ENCODE assay signal across 8 cellular contexts in genomic region chr1:1013105-1013921, GRCh38. TPM values are rescaled to one million over a fixed set of nuclear protein-coding genes. Genes with fewer than 3 reads are reported as not detected.
A peak's percentile ranks its signal among the peaks of the same experiment; 100 is the strongest.
DNase-seq lines count a peak whose midpoint lies in the region; ATAC-seq and TF ChIP-seq lines count a peak whose summit lies in the region.

Gene ISG15 (plus strand): TSS chr1:1013497. CDS start chr1:1013574, 77 bp downstream.

- no peak for TF ChIP-seq EP300 in gastroesophageal sphincter (IDR thresholded peaks at IDR 0.05)

- ATAC-seq in GM21381 (IDR thresholded peaks at IDR 0.05; ENCODE audit: unreplicated experiment) (peak; percentile 81), gastroesophageal sphincter (peak; percentile 96)

- peak within 1 kb of the TSS; percentile 66 for H3K27ac ChIP-seq in SJSA1
- H3K27ac ChIP-seq in gastroesophageal sphincter: peak within 1 kb of the TSS; percentile 47 to 93 (median 91)

- peak; percentile 93 for DNase-seq in DMS 273 (lab: John Stamatoyannopoulos, UW; ENCODE audit: unreplicated experiment)
- peak; percentile 71 for DNase-seq in HuH-7 (ENCODE audit: low spot score)
- DNase-seq in SJSA1 (ENCODE audit: low read depth in 1 of 2, low spot score in 2 of 2): peak; percentile 89
- peak; percentile 87 for DNase-seq in activated naive CD4-positive, alpha-beta T cell treated with Interleukin-2 at 50 U/mL for 16 hours
- DNase-seq in nucleus accumbens (lab: John Stamatoyannopoulos, UW): peak in 50 of 56 donors; percentile 23 to 88 (median 66)
- peak; percentile 77 for DNase-seq in superior temporal gyrus (ENCODE audit: extremely low spot score)

- TF ChIP-seq CTCF in gastroesophageal sphincter (IDR thresholded peaks at IDR 0.05): no peak

- no peaks in the 10 kb centered on the region for H3K27me3 ChIP-seq in SJSA1 (replicated peaks)
- H3K27me3 ChIP-seq in gastroesophageal sphincter: no peaks in the 10 kb centered on the region

- peak within 1 kb of the TSS; percentile 49 for H3K4me3 ChIP-seq in SJSA1
- peak within 1 kb of the TSS; percentile 57 to 75 for H3K4me3 ChIP-seq in gastroesophageal sphincter

- peak in 1 of 2 donors; percentile 20 for TF ChIP-seq POLR2A in gastroesophageal sphincter (IDR thresholded peaks at IDR 0.05)

- peaks cover 20% of the 10 kb centered on the region for H3K4me1 ChIP-seq in SJSA1 (replicated peaks)
- peaks cover 0 to 28% (median 8%) of the 10 kb centered on the region in 3 donors for H3K4me1 ChIP-seq in gastroesophageal sphincter

- 0 to 10% methylated on average over 5 to 9 of the region's 30 CpGs for WGBS in gastroesophageal sphincter (ENCODE audit: low coverage in 1 of 2), 2 donors

- H3K9me3 ChIP-seq in SJSA1 (replicated peaks) (no peaks in the 10 kb centered on the region), gastroesophageal sphincter (no peaks in the 10 kb centered on the region)

- H3K36me3 ChIP-seq in SJSA1 (peaks cover 15% of the 10 kb centered on the region), gastroesophageal sphincter (no peaks in the 10 kb centered on the region)

RNA-seq across cellular contexts. Expression of gene ISG15, which starts in this region (rescaled TPM):
- 201 and 353 TPM in 2 replicates for total RNA-seq in SJSA1 (2014; rRNA removed; shearing (Covaris generic))
- total RNA-seq in gastroesophageal sphincter: 10 to 100 TPM; 26.9 to 56.2 (median 45.9) TPM

Comparison
In these comparisons a context has a peak if more than half of its experiments do, and no peak if none do; other contexts are left out.
1. Peak in every context shown above with its lines: DNase-seq, ATAC-seq, H3K4me3 ChIP-seq and H3K27ac ChIP-seq.